In genomic region chr17:45406107-45406506, GRCh38 we compare ENCODE assay signal across 12 cellular contexts. TPM values are rescaled to one million over a fixed set of nuclear protein-coding genes. Genes with fewer than 3 reads are reported as not detected.
DNase-seq lines count a peak whose midpoint lies in the region; FAIRE-seq lines count a peak whose summit lies in the region.
"Had no signal": no experiment of that assay in that cellular context is flagged by ENCODE, and none has a peak within 500 bp of the region (broad histone marks: within the 10 kb centered on the region; RNA-seq: fewer than 3 reads in every experiment).

No MANE protein-coding gene starts in this region.

- no peak for FAIRE-seq in small intestine (lab: Jason Lieb, UNC)
- FAIRE-seq: RCC 7860 had no signal

- H3K4me3 ChIP-seq in iPS-20b (ENCODE audit: low read length) (peak overlapping the region; percentile 73; the same call in 1 of the 2 replicates), small intestine (ENCODE audit: low read depth in 1 of 2, low read length in 2 of 2) (peak overlapping the region in 1 of 2 donors; percentile 48)
- H3K4me3 ChIP-seq: MG63 had no signal

- H3K9me3 ChIP-seq in iPS-20b (ENCODE audit: insufficient read depth, low read depth, low read length) (no peaks in the 10 kb centered on the region), small intestine (ENCODE audit: control insufficient read depth, low read depth) (no peaks in the 10 kb centered on the region)
- H3K9me3 ChIP-seq: MG63, upper lobe of left lung had no signal

- peak; percentile 56 to 58 for DNase-seq in NOMO-1 (lab: John Stamatoyannopoulos, UW; ENCODE audit: unreplicated experiment in 2 of 2)
- no peak for DNase-seq in NOMO-1 treated with dmso at 0.1 percent for 144 hours (lab: John Stamatoyannopoulos, UW; ENCODE audit: unreplicated experiment)
- DNase-seq in SKM-1 treated with dmso at 0.1 percent for 144 hours (lab: John Stamatoyannopoulos, UW; ENCODE audit: unreplicated experiment): peak; percentile 60
- DNase-seq in small intestine: peak; percentile 86
- no peak for DNase-seq in HCEC 1CT
- no peak for DNase-seq in substantia nigra (lab: John Stamatoyannopoulos, UW)
- no peak for DNase-seq in NCI-H187 (lab: John Stamatoyannopoulos, UW)
- DNase-seq: MG63 had no signal

- H3K4me1 ChIP-seq in iPS-20b (ENCODE audit: insufficient read depth, low read length) (peaks cover 4% of the 10 kb centered on the region; the same call in 1 of the 2 replicates), small intestine (ENCODE audit: control insufficient read depth in 2 of 2, insufficient read depth in 1 of 2, low read depth in 1 of 2, low read length in 1 of 2) (peaks cover 7 to 11% of the 10 kb centered on the region in 2 donors)

- H3K27ac ChIP-seq in iPS-20b (ENCODE audit: low read length) (no peak overlapping the region), small intestine (ENCODE audit: low read depth in 1 of 2, low read length in 1 of 2) (peak overlapping the region; percentile 95 to 98), substantia nigra (ENCODE audit: low read depth, low read length, poor library complexity, severe bottlenecking) (no peak overlapping the region)
- H3K27ac ChIP-seq: 22Rv1 had no signal

- H3K27me3 ChIP-seq in iPS-20b (ENCODE audit: insufficient read depth, low read length): peaks cover 13% of the 10 kb centered on the region; the same call in 1 of the 2 replicates
- no peaks in the 10 kb centered on the region for H3K27me3 ChIP-seq in small intestine (ENCODE audit: control insufficient read depth in 2 of 2, insufficient read depth in 2 of 2, low read length in 2 of 2)
- H3K27me3 ChIP-seq: MG63, upper lobe of left lung had no signal

- peak overlapping the region; percentile 48; the same call in 1 of the 2 replicates for H3K9ac ChIP-seq in iPS-20b (ENCODE audit: low read depth, low read length)

- WGBS in small intestine, 3 donors: 21 to 51% (median 33%) methylated on average over 7 of the region's 7 CpGs

- H3K36me3 ChIP-seq in iPS-20b (ENCODE audit: insufficient read depth, low read depth, low read length): no peaks in the 10 kb centered on the region
- H3K36me3 ChIP-seq in small intestine (ENCODE audit: control insufficient read depth in 2 of 2, insufficient read depth in 2 of 2, low read length in 2 of 2): peaks cover 9 to 26% of the 10 kb centered on the region in 2 donors
- H3K36me3 ChIP-seq: MG63 had no signal

RNA-seq across cellular contexts. Expression of gene ARHGAP27, which starts 26.6 kb away (rescaled TPM):
- 100 to 1,000 TPM in 2 of 3 donors, 10 to 100 TPM in 1; 65.2 to 132 (median 106) TPM for polyA plus RNA-seq in small intestine

Comparison
In these comparisons a context has a peak if more than half of its experiments do, and no peak if none do; other contexts are left out.
1. DNase-seq: peak in NOMO-1 (2 of 2), SKM-1 treated with dmso at 0.1 percent for 144 hours (single experiment) and small intestine (single experiment); none in NOMO-1 treated with dmso at 0.1 percent for 144 hours (single experiment), HCEC 1CT (single experiment), substantia nigra (0 of 49) and NCI-H187 (0 of 2).
2. H3K27ac ChIP-seq: peak in small intestine (2 of 2); none in iPS-20b (single experiment) and substantia nigra (single experiment).